In the genomic region with DNA sequence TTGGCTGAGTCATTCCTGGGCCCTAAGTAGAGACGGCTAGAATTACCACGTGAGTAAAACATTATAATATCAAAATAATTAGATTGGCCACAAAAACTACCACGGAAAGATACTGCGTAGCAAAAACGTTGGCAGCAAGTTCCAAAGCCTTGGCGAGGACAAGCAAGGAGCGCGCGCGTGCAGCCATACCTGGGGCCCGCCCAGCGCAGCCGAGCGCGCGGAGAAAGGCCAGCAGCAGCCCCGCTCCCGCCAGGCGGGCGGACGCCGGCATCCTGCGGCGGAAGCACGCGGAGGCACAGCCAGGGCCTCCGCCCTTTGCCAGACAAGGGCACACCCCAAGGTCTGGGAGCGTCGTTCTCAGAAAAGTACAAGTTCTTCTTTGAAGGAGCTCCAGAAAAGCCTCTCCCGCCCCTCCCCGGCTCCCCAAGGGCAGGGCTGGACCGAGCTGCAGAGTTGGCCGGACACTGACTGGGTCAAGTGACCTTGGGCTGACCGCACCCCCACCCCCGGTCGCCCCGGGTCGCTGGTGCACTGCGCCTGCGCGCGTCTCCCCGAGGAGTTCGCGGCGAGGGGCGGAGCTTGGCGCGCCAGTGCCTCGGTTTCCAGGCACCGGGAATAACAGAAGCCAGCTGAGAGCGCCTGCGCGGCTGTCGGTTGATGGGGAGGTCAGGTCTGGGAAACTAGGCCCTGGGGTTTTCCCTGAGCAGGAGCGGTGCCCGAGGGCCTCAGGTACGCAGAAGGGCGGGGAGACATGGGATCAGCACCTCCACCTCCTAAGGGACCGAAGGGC, we compare ENCODE assay signal across 7 cellular contexts.
DNase-seq lines count a peak whose midpoint lies in the region; ATAC-seq lines count a peak whose summit lies in the region.

A gene with protein sequence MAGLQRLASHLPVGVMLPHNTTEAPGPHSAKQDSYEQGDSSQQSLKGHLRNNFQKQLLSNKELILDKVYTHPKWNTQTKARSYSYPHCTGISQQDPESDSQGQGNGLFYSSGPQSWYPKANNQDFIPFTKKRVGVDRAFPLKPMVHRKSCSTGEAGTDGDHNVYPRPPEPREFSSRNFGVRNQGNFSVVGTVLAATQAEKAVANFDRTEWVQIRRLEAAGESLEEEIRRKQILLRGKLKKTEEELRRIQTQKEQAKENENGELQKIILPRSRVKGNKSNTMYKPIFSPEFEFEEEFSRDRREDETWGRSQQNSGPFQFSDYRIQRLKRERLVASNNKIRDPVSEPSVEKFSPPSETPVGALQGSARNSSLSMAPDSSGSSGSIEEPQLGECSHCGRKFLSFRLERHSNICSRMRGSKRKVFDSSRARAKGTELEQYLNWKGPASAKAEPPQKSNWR (plus strand): TSS at position 621 of the 790 bp plus-strand sequence. CDS start 933 bp downstream, outside the sequence.

- ATAC-seq in GM18502 (IDR thresholded peaks at IDR 0.05; ENCODE audit: poor library complexity, unreplicated experiment) (peak; percentile 75), HG02973 (IDR thresholded peaks at IDR 0.05; ENCODE audit: unreplicated experiment) (peak; percentile 61)

- peak within 1 kb of the TSS; percentile 90 for H3K27ac ChIP-seq in cingulate gyrus (ENCODE audit: low read depth, low read length)

- DNase-seq in NCI-H2171 (lab: John Stamatoyannopoulos, UW) (peak; percentile 95), kidney glomerular epithelial cell (lab: John Stamatoyannopoulos, UW) (peak; percentile 88)
- peak; percentile 18 for DNase-seq in activated CD4-positive, alpha-beta T cell treated with anti-CD3 and anti-CD28 coated beads for 1 hour
- peak; percentile 32 to 57 for DNase-seq in stimulated activated CD4-positive, alpha-beta T cell treated with anti-CD3 and anti-CD28 coated beads, Interleukin-15, amount 100 ng/mL, for 48 hours (ENCODE audit: low read depth in 2 of 2)

Comparison
In these comparisons a context has a peak if more than half of its experiments do, and no peak if none do; other contexts are left out.
1. Peak in every context shown above with its lines: DNase-seq, ATAC-seq and H3K27ac ChIP-seq.
2. DNase-seq: peak in every context shown above with its lines; median percentile 95 in NCI-H2171; 88 in kidney glomerular epithelial cell; 44 in stimulated activated CD4-positive, alpha-beta T cell treated with anti-CD3 and anti-CD28 coated beads, Interleukin-15, amount 100 ng/mL, for 48 hours; 18 in activated CD4-positive, alpha-beta T cell treated with anti-CD3 and anti-CD28 coated beads for 1 hour.